30 cellular contexts compared by ENCODE assay signal in genomic region chr12:50960130-50960529, GRCh38. TPM values are rescaled to one million over a fixed set of nuclear protein-coding genes. Genes with fewer than 3 reads are reported as not detected.
DNase-seq lines count a peak whose midpoint lies in the region; ATAC-seq and TF ChIP-seq lines count a peak whose summit lies in the region.
"Had no signal": no experiment of that assay in that cellular context is flagged by ENCODE, and none has a peak within 500 bp of the region (broad histone marks: within the 10 kb centered on the region; RNA-seq: fewer than 3 reads in every experiment).

No MANE protein-coding gene starts in this region.

- H3K36me3 Mint-ChIP-seq in stimulated activated naive B cell treated with anti-CD40 and anti-IgM and Interleukin-4, amounts not matched to agents 10 μg/mL and 1 μg/mL and 100 μg/mL, for 72 hours: peaks cover 0 to 3% of the 10 kb centered on the region in 2 donors
- no peaks in the 10 kb centered on the region for H3K36me3 Mint-ChIP-seq in stimulated activated effector memory CD8-positive, alpha-beta T cell treated with anti-CD3 and anti-CD28 coated beads, Interleukin-12 subunit alpha, Interleukin-12 subunit beta, amount 100 ng/mL, for 72 hours
- H3K36me3 Mint-ChIP-seq: CD8-positive, alpha-beta memory T cell had no signal

- no peaks in the 10 kb centered on the region for H3K4me1 ChIP-seq in testis
- H3K4me1 ChIP-seq: Peyer's patch, SJCRH30 had no signal

- no peaks in the 10 kb centered on the region for H3K36me3 ChIP-seq in testis (ENCODE audit: low read depth, missing control alignments)
- H3K36me3 ChIP-seq: Peyer's patch, SJCRH30 had no signal

- H3K9me3 Mint-ChIP-seq in stimulated activated naive B cell treated with anti-CD40 and anti-IgM and Interleukin-4, amounts not matched to agents 10 μg/mL and 1 μg/mL and 100 μg/mL, for 72 hours: no peaks in the 10 kb centered on the region
- H3K9me3 Mint-ChIP-seq in stimulated activated effector memory CD8-positive, alpha-beta T cell treated with anti-CD3 and anti-CD28 coated beads, Interleukin-12 subunit alpha, Interleukin-12 subunit beta, amount 100 ng/mL, for 72 hours: no peaks in the 10 kb centered on the region
- H3K9me3 Mint-ChIP-seq: activated CD4-positive, alpha-beta T cell treated with anti-CD3 and anti-CD28 coated beads, Interleukin-2, amount 10 ng/mL, durations not matched to agents 7 days and 5 days; CD8-positive, alpha-beta memory T cell had no signal

- H3K27me3 Mint-ChIP-seq in stimulated activated naive B cell treated with anti-CD40 and anti-IgM and Interleukin-4, amounts not matched to agents 10 μg/mL and 1 μg/mL and 100 μg/mL, for 72 hours: no peaks in the 10 kb centered on the region
- H3K27me3 Mint-ChIP-seq: activated CD4-positive, alpha-beta T cell treated with anti-CD3 and anti-CD28 coated beads, Interleukin-2, amount 10 ng/mL, durations not matched to agents 7 days and 5 days; T-helper 17 cell had no signal

- no peak overlapping the region for H3K4me3 ChIP-seq in Jurkat, Clone E6-1 (ENCODE audit: low read length)
- no peak overlapping the region for H3K4me3 ChIP-seq in testis
- H3K4me3 ChIP-seq: Peyer's patch, SJCRH30, skin epidermis had no signal

- no peak for TF ChIP-seq CTCF in testis (IDR thresholded peaks at IDR 0.05)

- intact Hi-C loops in testis (cut with DNase I; ENCODE audit: low total_unique reads): no loop called here

- no peak for TF ChIP-seq POLR2A in testis (IDR thresholded peaks at IDR 0.05)

- H3K27me3 ChIP-seq in testis: no peaks in the 10 kb centered on the region
- H3K27me3 ChIP-seq: Peyer's patch, SJCRH30 had no signal

- DNase-seq in EH (ENCODE audit: low read depth): peak; percentile 40
- peak; percentile 41 for DNase-seq in Jurkat, Clone E6-1 (ENCODE audit: low read depth, low spot score)
- DNase-seq in astrocyte of the hippocampus (ENCODE audit: low read depth, low spot score): peak; percentile 6
- peak; percentile 67 for DNase-seq in iris pigment epithelial cell (ENCODE audit: low read depth)
- DNase-seq in testis: no peak
- DNase-seq in stimulated activated naive B cell treated with anti-CD40 and anti-IgM and Interleukin-4, amounts not matched to agents 10 μg/mL and 1 μg/mL and 100 μg/mL, for 72 hours: no peak
- DNase-seq in stimulated activated effector memory CD8-positive, alpha-beta T cell treated with anti-CD3 and anti-CD28 coated beads, Interleukin-12 subunit alpha, Interleukin-12 subunit beta, amount 100 ng/mL, for 72 hours (ENCODE audit: low spot score in 2 of 2): no peak
- DNase-seq in SHP77 (lab: John Stamatoyannopoulos, UW): no peak
- DNase-seq: activated CD4-positive, alpha-beta T cell treated with anti-CD3 and anti-CD28 coated beads, Interleukin-2, amount 10 ng/mL, durations not matched to agents 7 days and 5 days; activated gamma-delta T cell; amniotic stem cell; CD8-positive, alpha-beta memory T cell; NCI-H1417; NCI-H2081 treated with DMSO at 0.1 percent for 48 hours; NCI-H510A; NK-92 treated with Interleukin-12 subunit alpha and Interleukin-12 subunit beta, amount 100 ng/mL, for 24 hours; nucleus accumbens; Peyer's patch; stimulated activated CD4-positive, alpha-beta T cell treated with anti-CD3 and anti-CD28 coated beads, Interleukin-2, amount 100 ng/mL, for 24 hours; stimulated activated naive CD4-positive, alpha-beta T cell treated with Interleukin-2 at 50 U/mL for 16 hours; T-helper 17 cell; trophoblast cell had no signal

- H3K4me3 Mint-ChIP-seq in stimulated activated naive B cell treated with anti-CD40 and anti-IgM and Interleukin-4, amounts not matched to agents 10 μg/mL and 1 μg/mL and 100 μg/mL, for 72 hours: no peak overlapping the region
- H3K4me3 Mint-ChIP-seq in stimulated activated effector memory CD8-positive, alpha-beta T cell treated with anti-CD3 and anti-CD28 coated beads, Interleukin-12 subunit alpha, Interleukin-12 subunit beta, amount 100 ng/mL, for 72 hours: no peak overlapping the region
- H3K4me3 Mint-ChIP-seq: activated CD4-positive, alpha-beta T cell treated with anti-CD3 and anti-CD28 coated beads, Interleukin-2, amount 10 ng/mL, durations not matched to agents 7 days and 5 days; CD8-positive, alpha-beta memory T cell; T-helper 17 cell had no signal

- no peak overlapping the region for H3K27ac Mint-ChIP-seq in stimulated activated naive B cell treated with anti-CD40 and anti-IgM and Interleukin-4, amounts not matched to agents 10 μg/mL and 1 μg/mL and 100 μg/mL, for 72 hours
- H3K27ac Mint-ChIP-seq in stimulated activated effector memory CD8-positive, alpha-beta T cell treated with anti-CD3 and anti-CD28 coated beads, Interleukin-12 subunit alpha, Interleukin-12 subunit beta, amount 100 ng/mL, for 72 hours: no peak overlapping the region
- H3K27ac Mint-ChIP-seq: activated CD4-positive, alpha-beta T cell treated with anti-CD3 and anti-CD28 coated beads, Interleukin-2, amount 10 ng/mL, durations not matched to agents 7 days and 5 days; CD8-positive, alpha-beta memory T cell; T-helper 17 cell had no signal

- no peaks in the 10 kb centered on the region for H3K9me3 ChIP-seq in testis
- H3K9me3 ChIP-seq: Peyer's patch, SJCRH30 had no signal

- ATAC-seq in stimulated activated naive B cell treated with anti-CD40 and anti-IgM and Interleukin-4, amounts not matched to agents 10 μg/mL and 1 μg/mL and 100 μg/mL, for 72 hours (replicated peaks): no peak
- ATAC-seq in stimulated activated effector memory CD8-positive, alpha-beta T cell treated with anti-CD3 and anti-CD28 coated beads, Interleukin-12 subunit alpha, Interleukin-12 subunit beta, amount 100 ng/mL, for 72 hours: no peak
- ATAC-seq: T-helper 17 cell had no signal

- H3K4me1 Mint-ChIP-seq in stimulated activated naive B cell treated with anti-CD40 and anti-IgM and Interleukin-4, amounts not matched to agents 10 μg/mL and 1 μg/mL and 100 μg/mL, for 72 hours: peaks cover 2 to 9% of the 10 kb centered on the region in 2 donors
- H3K4me1 Mint-ChIP-seq in stimulated activated effector memory CD8-positive, alpha-beta T cell treated with anti-CD3 and anti-CD28 coated beads, Interleukin-12 subunit alpha, Interleukin-12 subunit beta, amount 100 ng/mL, for 72 hours: no peaks in the 10 kb centered on the region

- no peak overlapping the region for H3K27ac ChIP-seq in testis
- H3K27ac ChIP-seq: HL-60, Peyer's patch, SJCRH30, skin epidermis had no signal

RNA-seq across cellular contexts. Expression of gene HIGD1C, which starts 7.8 kb away (rescaled TPM):
- not detected for polyA plus RNA-seq in Jurkat, Clone E6-1 (2012; ENCODE audit: insufficient read depth, insufficient read length)
- not detected for total RNA-seq in testis
- polyA plus RNA-seq in testis (ENCODE audit: insufficient read depth, low read depth, low replicate concordance): 3.4 TPM
- total RNA-seq: activated CD4-positive, alpha-beta T cell treated with anti-CD3 and anti-CD28 coated beads, Interleukin-2, amount 10 ng/mL, durations not matched to agents 7 days and 5 days; CD8-positive, alpha-beta memory T cell; cerebellum; epithelial cell of proximal tubule; glomerular endothelial cell; H1; MCF 10A; Peyer's patch; SJCRH30; T-helper 17 cell had no signal
- polyA plus RNA-seq: CD8-positive, alpha-beta memory T cell; H1 had no signal

Comparison
In these comparisons a context has a peak if more than half of its experiments do, and no peak if none do; other contexts are left out.
1. DNase-seq: peak in EH (single experiment), Jurkat, Clone E6-1 (single experiment), astrocyte of the hippocampus (single experiment) and iris pigment epithelial cell (single experiment); none in testis (single experiment), stimulated activated naive B cell treated with anti-CD40 and anti-IgM and Interleukin-4, amounts not matched to agents 10 μg/mL and 1 μg/mL and 100 μg/mL, for 72 hours (single experiment), stimulated activated effector memory CD8-positive, alpha-beta T cell treated with anti-CD3 and anti-CD28 coated beads, Interleukin-12 subunit alpha, Interleukin-12 subunit beta, amount 100 ng/mL, for 72 hours (0 of 2) and SHP77 (0 of 2).